Comparison of ENCODE assay signal across 19 cellular contexts in the genomic region with DNA sequence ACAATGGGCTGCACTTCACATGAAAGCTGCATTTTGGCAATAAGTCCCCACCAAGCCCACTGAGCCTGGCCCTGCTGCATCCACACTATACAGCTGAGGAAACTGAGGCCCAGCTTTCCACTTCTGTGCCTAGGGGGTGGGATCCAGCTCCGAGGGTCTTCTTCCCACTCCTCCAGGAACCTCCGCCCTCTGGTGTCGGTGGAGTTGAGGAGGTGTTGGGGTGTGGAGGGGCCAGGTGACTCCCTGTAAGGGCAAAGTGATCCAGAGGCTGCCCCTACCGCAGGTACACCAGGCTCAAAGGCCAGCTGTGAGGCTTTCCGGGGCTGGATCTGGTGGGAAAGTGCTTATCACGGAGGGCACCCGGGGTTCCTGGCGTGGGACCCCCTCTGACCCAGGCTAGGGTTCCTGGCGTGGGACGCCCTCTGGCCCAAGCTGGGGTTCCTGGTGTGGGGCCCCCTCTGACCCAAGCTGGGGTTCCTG.
DNase-seq lines count a peak whose midpoint lies in the region; ATAC-seq and TF ChIP-seq lines count a peak whose summit lies in the region.
"Had no signal": no experiment of that assay in that cellular context is flagged by ENCODE, and none has a peak within 500 bp of the region (broad histone marks: within the 10 kb centered on the region; RNA-seq: fewer than 3 reads in every experiment).

No MANE protein-coding gene starts in this region.

- no peak overlapping the region for H4K8ac ChIP-seq in mesenchymal stem cell (ENCODE audit: low read length)

- no peak overlapping the region for H3K27ac Mint-ChIP-seq in activated CD4-positive, alpha-beta T cell treated with anti-CD3 and anti-CD28 coated beads, Interleukin-2, amount 10 ng/mL, durations not matched to agents 24 days and 14 days
- H3K27ac Mint-ChIP-seq: IgD-negative memory B cell had no signal

- H2BK15ac ChIP-seq in mesenchymal stem cell (ENCODE audit: low read depth, poor library complexity, severe bottlenecking): peak overlapping the region; percentile 23

- no peak overlapping the region for H4K91ac ChIP-seq in mesenchymal stem cell (ENCODE audit: low read length)

- no peak overlapping the region for H3K27ac ChIP-seq in heart right ventricle
- no peak overlapping the region for H3K27ac ChIP-seq in mesenchymal stem cell (ENCODE audit: low read length, poor library complexity, severe bottlenecking)
- no peak overlapping the region for H3K27ac ChIP-seq in spleen

- no peak overlapping the region for H3K14ac ChIP-seq in mesenchymal stem cell (ENCODE audit: low read length in 2 of 2)

- no peak overlapping the region for H3K4me3 ChIP-seq in heart right ventricle
- no peak overlapping the region for H3K4me3 ChIP-seq in Loucy (ENCODE audit: low read length, poor library complexity, severe bottlenecking)
- no peak overlapping the region for H3K4me3 ChIP-seq in mesenchymal stem cell (ENCODE audit: insufficient read depth in 1 of 2, low read depth in 1 of 2, low read length in 2 of 2)
- H3K4me3 ChIP-seq in spleen: no peak overlapping the region

- H3K23ac ChIP-seq in mesenchymal stem cell (ENCODE audit: low read length in 2 of 2): no peak overlapping the region

- H3K9me3 Mint-ChIP-seq in activated CD4-positive, alpha-beta T cell treated with anti-CD3 and anti-CD28 coated beads, Interleukin-2, amount 10 ng/mL, durations not matched to agents 24 days and 14 days: no peaks in the 10 kb centered on the region
- H3K9me3 Mint-ChIP-seq: IgD-negative memory B cell had no signal

- H3K18ac ChIP-seq in mesenchymal stem cell (ENCODE audit: low read depth in 1 of 2, low read length in 2 of 2): no peak overlapping the region

- no peak overlapping the region for H2BK12ac ChIP-seq in mesenchymal stem cell (ENCODE audit: low read length in 2 of 2)

- no peak overlapping the region for H2BK5ac ChIP-seq in mesenchymal stem cell (ENCODE audit: low read depth, low read length, poor library complexity, severe bottlenecking)

- intact Hi-C loops in Right ventricle myocardium superior (cut with DNase I): no loop called here
- intact Hi-C loops in heart right ventricle (cut with DNase I): no loop called here
- intact Hi-C loops in spleen (cut with DNase I; ENCODE audit: low total_unique reads): no loop called here
- intact Hi-C loops in activated CD4-positive, alpha-beta T cell treated with anti-CD3 and anti-CD28 coated beads, Interleukin-2, amount 10 ng/mL, durations not matched to agents 24 days and 14 days (cut with micrococcal nuclease): no loop called here

- no peaks in the 10 kb centered on the region for H3K9me3 ChIP-seq in heart right ventricle
- H3K9me3 ChIP-seq in Loucy (ENCODE audit: insufficient read depth, low read depth, low read length): no peaks in the 10 kb centered on the region
- H3K9me3 ChIP-seq in mesenchymal stem cell (ENCODE audit: control insufficient read depth, low read length): no peaks in the 10 kb centered on the region
- no peaks in the 10 kb centered on the region for H3K9me3 ChIP-seq in spleen

- H3K9ac ChIP-seq in Loucy (ENCODE audit: low read depth, low read length, poor library complexity, severe bottlenecking): no peak overlapping the region
- no peak overlapping the region for H3K9ac ChIP-seq in mesenchymal stem cell (ENCODE audit: low read length)

- H3K36me3 Mint-ChIP-seq in activated CD4-positive, alpha-beta T cell treated with anti-CD3 and anti-CD28 coated beads, Interleukin-2, amount 10 ng/mL, durations not matched to agents 24 days and 14 days (ENCODE audit: low read depth): no peaks in the 10 kb centered on the region

- H2BK120ac ChIP-seq in mesenchymal stem cell (ENCODE audit: low read depth, low read length): no peak overlapping the region

- H3K9me2 ChIP-seq in Loucy (replicated peaks; ENCODE audit: low read depth, low read length): no peaks in the 10 kb centered on the region

- H4K20me1 ChIP-seq in Loucy (ENCODE audit: insufficient read depth, low read length, poor library complexity, severe bottlenecking): no peaks in the 10 kb centered on the region

- H3K79me2 ChIP-seq in Loucy (ENCODE audit: insufficient read depth, low read length): no peaks in the 10 kb centered on the region

- WGBS in heart right ventricle, 2 donors: 95 to 97% methylated on average over 10 of the region's 10 CpGs
- 95% methylated on average over 10 of the region's 10 CpGs for WGBS in mesenchymal stem cell
- 94 to 96% (median 95%) methylated on average over 9 to 10 of the region's 10 CpGs for WGBS in spleen, 5 donors

- H3K4me1 Mint-ChIP-seq in activated CD4-positive, alpha-beta T cell treated with anti-CD3 and anti-CD28 coated beads, Interleukin-2, amount 10 ng/mL, durations not matched to agents 24 days and 14 days: no peaks in the 10 kb centered on the region

- H3F3A ChIP-seq in Loucy (ENCODE audit: low read depth): no peaks in the 10 kb centered on the region

- H2AFZ ChIP-seq in Loucy (ENCODE audit: low read length): no peak overlapping the region
- no peak overlapping the region for H2AFZ ChIP-seq in mesenchymal stem cell (ENCODE audit: low read depth, low read length)

- no peaks in the 10 kb centered on the region for H3K27me3 Mint-ChIP-seq in activated CD4-positive, alpha-beta T cell treated with anti-CD3 and anti-CD28 coated beads, Interleukin-2, amount 10 ng/mL, durations not matched to agents 24 days and 14 days
- H3K27me3 Mint-ChIP-seq: IgD-negative memory B cell had no signal

- peak; percentile 10 for DNase-seq in Right ventricle myocardium superior
- no peak for DNase-seq in heart right ventricle
- DNase-seq in mesenchymal stem cell: no peak
- peak; percentile 51 for DNase-seq in spleen
- no peak for DNase-seq in SIG-M5 treated with dmso at 0.1 percent for 504 hours (lab: John Stamatoyannopoulos, UW; ENCODE audit: unreplicated experiment)
- DNase-seq in activated CD4-positive, alpha-beta T cell treated with anti-CD3 and anti-CD28 coated beads, Interleukin-2, amount 10 ng/mL, durations not matched to agents 24 days and 14 days: no peak
- DNase-seq in DMS53 treated with DMSO at 0.1 percent for 48 hours (lab: John Stamatoyannopoulos, UW; ENCODE audit: unreplicated experiment): no peak
- DNase-seq: DMS79, GOT3, Kasumi-1, NCI-H1092 treated with DMSO at 0.1 percent for 48 hours, NCI-H146, NCI-H2081, NCI-H748 treated with DMSO at 0.1 percent for 48 hours, OCI-M1, SIG-M5 had no signal

- no peaks in the 10 kb centered on the region for H3K27me3 ChIP-seq in heart right ventricle
- H3K27me3 ChIP-seq in Loucy (ENCODE audit: insufficient read depth, low read length, poor library complexity, severe bottlenecking): no peaks in the 10 kb centered on the region
- H3K27me3 ChIP-seq in mesenchymal stem cell (ENCODE audit: control insufficient read depth in 1 of 2, insufficient read depth in 1 of 2, low read length in 2 of 2): peaks cover 0 to 16% of the 10 kb centered on the region in 2 experiments
- no peaks in the 10 kb centered on the region for H3K27me3 ChIP-seq in spleen (replicated peaks in 1 of 7)

- TF ChIP-seq CTCF in heart right ventricle (IDR thresholded peaks at IDR 0.05) (no peak), Loucy (conservative IDR thresholded peaks at IDR 0.05; ENCODE audit: low read length) (no peak), spleen (IDR thresholded peaks at IDR 0.05 in 8 of 11, conservative IDR thresholded peaks at IDR 0.05 in 3 of 11) (no peak)

- H3K4me2 ChIP-seq in Loucy (ENCODE audit: low read depth, low read length, poor library complexity, severe bottlenecking) (peak overlapping the region; percentile 34), mesenchymal stem cell (ENCODE audit: low read length, poor library complexity, severe bottlenecking) (no peak overlapping the region)

- H2AK5ac ChIP-seq in mesenchymal stem cell (ENCODE audit: low read length, severe bottlenecking): no peak overlapping the region

- H3K36me3 ChIP-seq in heart right ventricle (peaks cover 0 to 7% (median 0%) of the 10 kb centered on the region in 9 donors), Loucy (ENCODE audit: insufficient read depth, low read length) (no peaks in the 10 kb centered on the region), mesenchymal stem cell (ENCODE audit: control insufficient read depth in 1 of 2, insufficient read depth in 2 of 2, low read depth in 1 of 2, low read length in 2 of 2) (no peaks in the 10 kb centered on the region), spleen (peaks cover 0 to 28% (median 4%) of the 10 kb centered on the region in 6 donors)

- H3K4ac ChIP-seq in mesenchymal stem cell (ENCODE audit: low read depth in 1 of 2, low read length in 2 of 2): no peak overlapping the region

- no peak overlapping the region for H3K4me3 Mint-ChIP-seq in activated CD4-positive, alpha-beta T cell treated with anti-CD3 and anti-CD28 coated beads, Interleukin-2, amount 10 ng/mL, durations not matched to agents 24 days and 14 days
- H3K4me3 Mint-ChIP-seq: IgD-negative memory B cell had no signal

- no peaks in the 10 kb centered on the region for H3K79me1 ChIP-seq in mesenchymal stem cell (replicated peaks; ENCODE audit: low read length, poor library complexity, severe bottlenecking)

- ATAC-seq in Right ventricle myocardium superior (ENCODE audit: poor library complexity): no peak
- ATAC-seq in heart right ventricle: no peak
- ATAC-seq: HCT116 had no signal

- TF ChIP-seq POLR2A in spleen (IDR thresholded peaks at IDR 0.05): no peak

- H3K4me1 ChIP-seq in heart right ventricle (peaks cover 0 to 5% (median 0%) of the 10 kb centered on the region in 9 donors), Loucy (ENCODE audit: insufficient read depth, low read length, poor library complexity, severe bottlenecking) (peaks cover 3% of the 10 kb centered on the region), mesenchymal stem cell (ENCODE audit: control insufficient read depth, insufficient read depth, low read depth, low read length) (peaks cover 4% of the 10 kb centered on the region), spleen (peaks cover 0 to 7% (median 0%) of the 10 kb centered on the region in 6 donors)

Comparison
In these comparisons a context has a peak if more than half of its experiments do, and no peak if none do; other contexts are left out.
1. DNase-seq: peak in Right ventricle myocardium superior (single experiment) and spleen (single experiment); none in heart right ventricle (0 of 2), mesenchymal stem cell (single experiment), SIG-M5 treated with dmso at 0.1 percent for 504 hours (single experiment), activated CD4-positive, alpha-beta T cell treated with anti-CD3 and anti-CD28 coated beads, Interleukin-2, amount 10 ng/mL, durations not matched to agents 24 days and 14 days (single experiment) and DMS53 treated with DMSO at 0.1 percent for 48 hours (single experiment).